In genomic region chr4:158268553-158268952, GRCh38 we compare ENCODE assay signal across 19 cellular contexts. TPM values are rescaled to one million over a fixed set of nuclear protein-coding genes. Genes with fewer than 3 reads are reported as not detected.
DNase-seq lines count a peak whose midpoint lies in the region; ATAC-seq and TF ChIP-seq lines count a peak whose summit lies in the region.
"Had no signal": no experiment of that assay in that cellular context is flagged by ENCODE, and none has a peak within 500 bp of the region (broad histone marks: within the 10 kb centered on the region; RNA-seq: fewer than 3 reads in every experiment).

No MANE protein-coding gene starts in this region.

- H3K4me1 Mint-ChIP-seq in endothelial cell (ENCODE audit: unreplicated experiment) = no peaks in the 10 kb centered on the region
- no peaks in the 10 kb centered on the region for H3K4me1 Mint-ChIP-seq in CD14-positive monocyte

- CTCF ChIA-PET in AG04450 (lab: Charles Lee) = interaction anchor here (1.1 to 1.9 kb wide), 4 partner anchors 8 to 46 kb away, joined by 3 to 9 read pairs (median 4); no protein-coding TSS in a partner anchor

- TF ChIP-seq CTCF in AG04450 (IDR thresholded peaks at IDR 0.05; ENCODE audit: low read depth, low read length) (0 out of 2 replicates have a peak, but pooled peaks have one; percentile 14), choroid plexus epithelial cell (conservative IDR thresholded peaks at IDR 0.05; ENCODE audit: low read depth, low read length) (peak; percentile 41), foreskin keratinocyte (conservative IDR thresholded peaks at IDR 0.05) (peak; percentile 22), endothelial cell (IDR thresholded peaks at IDR 0.05; ENCODE audit: unreplicated experiment) (no peak), CD14-positive monocyte (IDR thresholded peaks at IDR 0.05) (no peak)

- H3K4me3 Mint-ChIP-seq in endothelial cell (ENCODE audit: unreplicated experiment) (no peak overlapping the region), CD14-positive monocyte (no peak overlapping the region)

- H3K4me1 ChIP-seq in foreskin keratinocyte = no peaks in the 10 kb centered on the region
- H3K4me1 ChIP-seq: BLaER1 treated with 17β-estradiol and CSF1 and Interleukin-3, amounts not matched to agents 10 nM and 100 nM had no signal

- H3K36me3 Mint-ChIP-seq in endothelial cell (ENCODE audit: low read depth, unreplicated experiment) = no peaks in the 10 kb centered on the region
- peaks cover 5 to 15% of the 10 kb centered on the region in 2 donors for H3K36me3 Mint-ChIP-seq in CD14-positive monocyte

- H3K9me3 ChIP-seq in AG04450 (ENCODE audit: control insufficient read depth, insufficient read depth, low read length) = no peaks in the 10 kb centered on the region
- H3K9me3 ChIP-seq: BLaER1 treated with 17β-estradiol and CSF1 and Interleukin-3, amounts not matched to agents 10 nM and 100 nM had no signal

- H3K27ac Mint-ChIP-seq in endothelial cell (ENCODE audit: unreplicated experiment) = no peak overlapping the region
- H3K27ac Mint-ChIP-seq in CD14-positive monocyte = no peak overlapping the region

- H3K9me3 Mint-ChIP-seq in endothelial cell (ENCODE audit: unreplicated experiment) = no peaks in the 10 kb centered on the region
- H3K9me3 Mint-ChIP-seq in CD14-positive monocyte = no peaks in the 10 kb centered on the region

- DNase-seq in AG04450 (ENCODE audit: low read depth, low spot score) = no peak
- DNase-seq in LHCN-M2 (ENCODE audit: low read depth) = peak; percentile 13
- DNase-seq in choroid plexus epithelial cell (ENCODE audit: low read depth) = peak; percentile 11
- no peak for DNase-seq in foreskin keratinocyte
- DNase-seq in endothelial cell (ENCODE audit: low spot score) = no peak
- no peak for DNase-seq in stimulated activated naive CD8-positive, alpha-beta T cell treated with anti-CD3 and anti-CD28 coated beads, Interleukin-15, Interleukin-2, amounts not matched to agents 100 U/mL and 50 U/mL, for 24 hours
- no peak for DNase-seq in CD14-positive monocyte (ENCODE audit: low spot score)
- DNase-seq: GOT3; KBM-7; MV-4-11; NCI-H1417; NCI-H187; NCI-H2107; NCI-H2227 treated with DMSO at 0.1 percent for 48 hours; NCI-H524 treated with DMSO at 0.1 percent for 48 hours; NK-92 treated with Interleukin-12 subunit alpha and Interleukin-12 subunit beta, amount 100 ng/mL, for 24 hours; Right ventricle myocardium superior had no signal

- POLR2A ChIA-PET in AG04450 (lab: Yijun Ruan, JAX) = no interaction called here

- H3K27ac ChIP-seq in AG04450 (ENCODE audit: low read depth, low read length) (no peak overlapping the region), foreskin keratinocyte (no peak overlapping the region)
- H3K27ac ChIP-seq: BLaER1 treated with 17β-estradiol and CSF1 and Interleukin-3, amounts not matched to agents 10 nM and 100 nM had no signal

- H3K27me3 ChIP-seq in AG04450 (ENCODE audit: control insufficient read depth, insufficient read depth, low read length) (no peaks in the 10 kb centered on the region), foreskin keratinocyte (no peaks in the 10 kb centered on the region)
- H3K27me3 ChIP-seq: BLaER1 treated with 17β-estradiol and CSF1 and Interleukin-3, amounts not matched to agents 10 nM and 100 nM had no signal

- no peak for ATAC-seq in foreskin keratinocyte
- ATAC-seq in stimulated activated naive CD8-positive, alpha-beta T cell treated with anti-CD3 and anti-CD28 coated beads, Interleukin-15, Interleukin-2, amounts not matched to agents 100 U/mL and 50 U/mL, for 24 hours = no peak
- ATAC-seq: HepG2 had no signal

- H3K27me3 Mint-ChIP-seq in endothelial cell (ENCODE audit: unreplicated experiment) = peaks cover 2% of the 10 kb centered on the region
- H3K27me3 Mint-ChIP-seq in CD14-positive monocyte (ENCODE audit: low read depth in 3 of 3) = no peaks in the 10 kb centered on the region

- intact Hi-C loops in CD14-positive monocyte (cut with micrococcal nuclease) = no loop called here

- H3K4me3 ChIP-seq in AG04450 (ENCODE audit: low read depth, low read length) = no peak overlapping the region
- no peak overlapping the region for H3K4me3 ChIP-seq in choroid plexus epithelial cell (ENCODE audit: low read depth, low read length)
- H3K4me3 ChIP-seq: BLaER1 treated with 17β-estradiol and CSF1 and Interleukin-3, amounts not matched to agents 10 nM and 100 nM had no signal

RNA-seq across cellular contexts. Expression of gene TMEM144, which starts 58.3 kb away (rescaled TPM):
- polyA plus RNA-seq in AG04450 (2011; rRNA removed) (0.82 and 1.5 TPM in 2 replicates), foreskin keratinocyte (0.87 and 1.3 TPM in 2 replicates), CD14-positive monocyte (1 to 10 TPM; 1.0 to 1.5 TPM)
- 1.0 and 2.3 TPM in 2 replicates for polyA minus RNA-seq in AG04450 (2011; rRNA and poly(A)+ RNA removed)
- total RNA-seq in LHCN-M2 (2014; rRNA removed) (6.2 and 7.9 TPM in 2 replicates), foreskin keratinocyte (2.6 and 3.1 TPM in 2 replicates), endothelial cell (ENCODE audit: unreplicated experiment) (5.7 TPM)
- polyA plus RNA-seq in LHCN-M2 (2012) = 1.7 TPM

Comparison
In these comparisons a context has a peak if more than half of its experiments do, and no peak if none do; other contexts are left out.
1. DNase-seq: peak in LHCN-M2 (single experiment) and choroid plexus epithelial cell (single experiment); none in AG04450 (single experiment), foreskin keratinocyte (0 of 2), endothelial cell (single experiment), stimulated activated naive CD8-positive, alpha-beta T cell treated with anti-CD3 and anti-CD28 coated beads, Interleukin-15, Interleukin-2, amounts not matched to agents 100 U/mL and 50 U/mL, for 24 hours (single experiment) and CD14-positive monocyte (single experiment).
2. CTCF ChIP-seq: peak in AG04450 (single experiment), choroid plexus epithelial cell (single experiment) and foreskin keratinocyte (single experiment); none in endothelial cell (single experiment) and CD14-positive monocyte (single experiment).